10 cellular contexts compared by ENCODE assay signal in genomic region chr2:110993557-110994231, GRCh38.
DNase-seq lines count a peak whose midpoint lies in the region; ATAC-seq, FAIRE-seq and TF ChIP-seq lines count a peak whose summit lies in the region.
"Had no signal": no experiment of that assay in that cellular context is flagged by ENCODE, and none has a peak within 500 bp of the region (broad histone marks: within the 10 kb centered on the region; RNA-seq: fewer than 3 reads in every experiment).

No MANE protein-coding gene starts in this region.

- TF ChIP-seq EP300 in K562 (IDR thresholded peaks at IDR 0.05; ENCODE audit: low read length): no peak

- H4K20me1 ChIP-seq in K562 (replicated peaks; ENCODE audit: control insufficient read depth, insufficient read depth, low read length): no peaks in the 10 kb centered on the region

- peak overlapping the region; percentile 69 for H3K4me3 Mint-ChIP-seq in natural killer cell treated with Interleukin-12 subunit alpha and Interleukin-12 subunit beta and Interleukin-15 and Interleukin-18, amount 100 ng/mL, for 72 hours

- no peak overlapping the region for H2AK5ac ChIP-seq in neuronal stem cell (ENCODE audit: low read depth, low read length)

- no peak overlapping the region for H4K91ac ChIP-seq in neuronal stem cell (ENCODE audit: low read depth, low read length, poor library complexity)

- TF ChIP-seq POLR2A in K562 (conservative IDR thresholded peaks at IDR 0.05): no peak

- H2BK15ac ChIP-seq in neuronal stem cell (ENCODE audit: low read length): no peak overlapping the region

- H3K4me1 ChIP-seq in K562 (replicated peaks in 1 of 2; ENCODE audit: control insufficient read depth in 2 of 2, insufficient read depth in 2 of 2, low read length in 2 of 2) (no peaks in the 10 kb centered on the region), neuronal stem cell (ENCODE audit: control insufficient read depth in 2 of 2, insufficient read depth in 1 of 2, low read depth in 1 of 2, low read length in 2 of 2) (peaks cover 0 to 2% of the 10 kb centered on the region in 2 donors)
- H3K4me1 ChIP-seq: A549 had no signal

- CTCF ChIA-PET in K562 (lab: Yijun Ruan, JAX; ENCODE audit: low intra/inter-chr PET ratio): no interaction called here

- H3K27me3 Mint-ChIP-seq in natural killer cell treated with Interleukin-12 subunit alpha and Interleukin-12 subunit beta and Interleukin-15 and Interleukin-18, amount 100 ng/mL, for 72 hours: no peaks in the 10 kb centered on the region

- no peak for TF ChIP-seq CTCF in K562 (IDR thresholded peaks at IDR 0.05 in 2 of 3, conservative IDR thresholded peaks at IDR 0.05 in 1 of 3; ENCODE audit: insufficient read depth in 2 of 3, low read depth in 1 of 3, low read length in 3 of 3)
- no peak for TF ChIP-seq CTCF in foreskin fibroblast (IDR thresholded peaks at IDR 0.05; ENCODE audit: low read depth, low read length)

- H3K4ac ChIP-seq in neuronal stem cell (ENCODE audit: low read length): no peak overlapping the region

- H3K23ac ChIP-seq in neuronal stem cell (ENCODE audit: low read depth, low read length, poor library complexity): no peak overlapping the region

- H3K14ac ChIP-seq in neuronal stem cell (ENCODE audit: low read length): no peak overlapping the region

- no peak overlapping the region for H4K8ac ChIP-seq in neuronal stem cell (ENCODE audit: low read depth, low read length)

- POLR2A ChIA-PET in K562 (lab: Yijun Ruan, JAX): interaction anchor here (0.8 kb wide), 1 partner anchor 12 kb away, joined by 3 read pairs; no protein-coding TSS in a partner anchor

- ATAC-seq in K562: no peak
- ATAC-seq in natural killer cell treated with Interleukin-12 subunit alpha and Interleukin-12 subunit beta and Interleukin-15 and Interleukin-18, amount 100 ng/mL, for 72 hours: peak; percentile 82 to 83
- ATAC-seq: A549 had no signal

- H3K9me1 ChIP-seq in K562 (ENCODE audit: control insufficient read depth, insufficient read depth, low read length): no peaks in the 10 kb centered on the region

- no TSS peak for BruUV-seq in K562 (replicated peaks; lab: Mats Ljungman, UMichigan)

- H3K36me3 ChIP-seq in K562 (ENCODE audit: control insufficient read depth, insufficient read depth, low read length): no peaks in the 10 kb centered on the region
- no peaks in the 10 kb centered on the region for H3K36me3 ChIP-seq in neuronal stem cell (replicated peaks in 1 of 2; ENCODE audit: control insufficient read depth in 2 of 2, insufficient read depth in 2 of 2, low read length in 2 of 2)

- H3K79me1 ChIP-seq in neuronal stem cell (ENCODE audit: low read depth, low read length): no peaks in the 10 kb centered on the region

- peak overlapping the region; percentile 77 to 84 for H3K27ac Mint-ChIP-seq in natural killer cell treated with Interleukin-12 subunit alpha and Interleukin-12 subunit beta and Interleukin-15 and Interleukin-18, amount 100 ng/mL, for 72 hours

- in situ Hi-C loops in KBM-7 (cut with MboI; ENCODE audit: low pct_unique_long_range_greater_than_20kb, low sequenced_read_pairs) (no loop called here), K562 (cut with MboI) (no loop called here)

- H3K4me3 ChIP-seq in K562 (no peak overlapping the region), foreskin fibroblast (ENCODE audit: low read depth in 1 of 2, low read length in 2 of 2) (no peak overlapping the region), neuronal stem cell (ENCODE audit: low read length in 2 of 2) (no peak overlapping the region)
- H3K4me3 ChIP-seq: A549 had no signal

- TF ChIP-seq RAD21 in K562 (CRISPR knock-in tag; conservative IDR thresholded peaks at IDR 0.05 in 1 of 2, IDR thresholded peaks at IDR 0.05 in 1 of 2): no peak

- no peaks in the 10 kb centered on the region for H3K36me3 Mint-ChIP-seq in natural killer cell treated with Interleukin-12 subunit alpha and Interleukin-12 subunit beta and Interleukin-15 and Interleukin-18, amount 100 ng/mL, for 72 hours

- no peak overlapping the region for H3K27ac ChIP-seq in K562 (ENCODE audit: extremely low read depth, low read depth, low read length)
- H3K27ac ChIP-seq in neuronal stem cell (replicated peaks; ENCODE audit: low read length): no peak overlapping the region
- H3K27ac ChIP-seq: A549 had no signal

- no peak overlapping the region for H3K4me2 ChIP-seq in K562 (ENCODE audit: insufficient read depth, low read length)
- H3K4me2 ChIP-seq in neuronal stem cell (ENCODE audit: insufficient read depth, low read length, poor library complexity, severe bottlenecking): no peak overlapping the region
- H3K4me2 ChIP-seq: A549 had no signal

- intact Hi-C loops in K562 (cut with micrococcal nuclease): no loop called here

- H3K9ac ChIP-seq in K562 (ENCODE audit: insufficient read depth in 1 of 2, low read depth in 2 of 2, low read length in 2 of 2) (no peak overlapping the region), neuronal stem cell (ENCODE audit: low read depth, low read length, poor library complexity) (no peak overlapping the region)

- no peak overlapping the region for H2BK5ac ChIP-seq in neuronal stem cell (ENCODE audit: low read length)

- H3K27me3 ChIP-seq in K562 (ENCODE audit: control insufficient read depth in 2 of 2, insufficient read depth in 2 of 2, low read length in 2 of 2) (peaks cover 5 to 7% of the 10 kb centered on the region in 2 experiments), neuronal stem cell (ENCODE audit: control insufficient read depth in 3 of 3, insufficient read depth in 3 of 3, low read depth in 1 of 3, low read length in 3 of 3) (no peaks in the 10 kb centered on the region)

- H2BK12ac ChIP-seq in neuronal stem cell (ENCODE audit: low read length): no peak overlapping the region

- DNase-seq in NCI-H146 (lab: John Stamatoyannopoulos, UW) (peak; percentile 16), NCI-H146 treated with DMSO at 0.1 percent for 48 hours (lab: John Stamatoyannopoulos, UW; ENCODE audit: unreplicated experiment) (no peak), KBM-7 (peak; percentile 3), K562 (ENCODE audit: extremely low read depth in 1 of 4, low spot score in 3 of 4) (no peak), HTR-8/SVneo (ENCODE audit: insufficient read length, low spot score) (no peak), foreskin fibroblast (no peak), neuronal stem cell (ENCODE audit: low spot score) (no peak)
- DNase-seq in natural killer cell treated with Interleukin-12 subunit alpha and Interleukin-12 subunit beta and Interleukin-15 and Interleukin-18, amount 100 ng/mL, for 72 hours (ENCODE audit: low spot score): no peak
- DNase-seq: MM.1S had no signal

- no peaks in the 10 kb centered on the region for H3K79me2 ChIP-seq in K562 (ENCODE audit: control insufficient read depth, insufficient read depth, low read length)

- no peak overlapping the region for H2BK120ac ChIP-seq in neuronal stem cell (ENCODE audit: low read depth, low read length)

- WGBS in K562 (ENCODE audit: insufficient coverage, low coverage, missing lambda C conversion rate): 0% methylated on average over 4 of the region's 4 CpGs
- WGBS in neuronal stem cell (ENCODE audit: extremely low coverage in 2 of 2, insufficient read length in 2 of 2, insufficient replicate concordance in 1 of 2), 2 donors: no CpG with 5 or more reads among the region's 4 CpGs

- FAIRE-seq in K562 (lab: Jason Lieb, UNC) (no peak), HTR-8/SVneo (lab: Jason Lieb, UNC) (no peak)
- FAIRE-seq: A549 had no signal

- H3K9me3 ChIP-seq in K562 (replicated peaks; ENCODE audit: control insufficient read depth, insufficient read depth, low read depth, low read length): no peaks in the 10 kb centered on the region
- H3K9me3 ChIP-seq in neuronal stem cell (replicated peaks in 1 of 2; ENCODE audit: control insufficient read depth in 2 of 2, insufficient read depth in 1 of 2, low read depth in 1 of 2, low read length in 2 of 2): no peaks in the 10 kb centered on the region

- H3K9me3 Mint-ChIP-seq in natural killer cell treated with Interleukin-12 subunit alpha and Interleukin-12 subunit beta and Interleukin-15 and Interleukin-18, amount 100 ng/mL, for 72 hours: no peaks in the 10 kb centered on the region

- no peak overlapping the region for H3K18ac ChIP-seq in neuronal stem cell (ENCODE audit: low read length)

- H2AFZ ChIP-seq in K562 (ENCODE audit: low read depth, low read length) (no peak overlapping the region), neuronal stem cell (ENCODE audit: low read length) (no peak overlapping the region)

- peaks cover 18 to 27% of the 10 kb centered on the region in 2 donors for H3K4me1 Mint-ChIP-seq in natural killer cell treated with Interleukin-12 subunit alpha and Interleukin-12 subunit beta and Interleukin-15 and Interleukin-18, amount 100 ng/mL, for 72 hours (ENCODE audit: low read depth in 2 of 2)

TF ChIP-seq in K562, 482 proteins besides CTCF, POLR2A, EP300 and RAD21:
- peak; percentile 51 for TF ChIP-seq BHLHE40 (IDR thresholded peaks at IDR 0.05; ENCODE audit: low read length)
- TF ChIP-seq IRF1 (CRISPR knock-in tag; IDR thresholded peaks at IDR 0.05; ENCODE audit: borderline replicate concordance): no peak
- 0 out of 2 replicates have a peak, but pooled peaks have one; percentile 19 for TF ChIP-seq NFE2 (IDR thresholded peaks at IDR 0.05; ENCODE audit: low read depth)
- TF ChIP-seq CGGBP1 (CRISPR knock-in tag; IDR thresholded peaks at IDR 0.05): no peak
- no peak for TF ChIP-seq GMEB1 (CRISPR knock-in tag; IDR thresholded peaks at IDR 0.05)
TF ChIP-seq in K562: peak in this region for 2.

Comparison
In these comparisons a context has a peak if more than half of its experiments do, and no peak if none do; other contexts are left out.
1. DNase-seq: peak in NCI-H146 (single experiment) and KBM-7 (single experiment); none in NCI-H146 treated with DMSO at 0.1 percent for 48 hours (single experiment), K562 (0 of 4), natural killer cell treated with Interleukin-12 subunit alpha and Interleukin-12 subunit beta and Interleukin-15 and Interleukin-18, amount 100 ng/mL, for 72 hours (single experiment), HTR-8/SVneo (single experiment), foreskin fibroblast (0 of 2) and neuronal stem cell (single experiment).